8 cellular contexts compared by ENCODE assay signal in genomic region chr4:17324431-17324830, GRCh38.
DNase-seq lines count a peak whose midpoint lies in the region; ATAC-seq and TF ChIP-seq lines count a peak whose summit lies in the region.

No MANE protein-coding gene starts in this region.

- H3K4me3 ChIP-seq in coronary artery, result no peak overlapping the region

- no peaks in the 10 kb centered on the region for H3K27me3 Mint-ChIP-seq in stimulated activated naive CD8-positive, alpha-beta T cell treated with anti-CD3 and anti-CD28 coated beads, Interleukin-15, amount 100 ng/mL, for 72 hours

- peak; percentile 58 for TF ChIP-seq CTCF in coronary artery (IDR thresholded peaks at IDR 0.05)

- H3K9me3 Mint-ChIP-seq in stimulated activated naive CD8-positive, alpha-beta T cell treated with anti-CD3 and anti-CD28 coated beads, Interleukin-15, amount 100 ng/mL, for 72 hours, result peaks cover 4 to 8% of the 10 kb centered on the region in 2 donors

- no peak overlapping the region for H3K27ac Mint-ChIP-seq in stimulated activated naive CD8-positive, alpha-beta T cell treated with anti-CD3 and anti-CD28 coated beads, Interleukin-15, amount 100 ng/mL, for 72 hours

- peak; percentile 83 for DNase-seq in GM03348 (ENCODE audit: low spot score)
- DNase-seq in KG1 (lab: John Stamatoyannopoulos, UW), result peak; percentile 9
- peak in 3 of 4 experiments; percentile 2 to 29 (median 4) for DNase-seq in activated CD4-positive, CD25-positive, alpha-beta regulatory T cell (lab: John Stamatoyannopoulos, UW)
- DNase-seq in coronary artery (ENCODE audit: low spot score), result no peak
- peak; percentile 65 for DNase-seq in medulla oblongata (ENCODE audit: extremely low spot score)
- peak; percentile 32 to 45 for DNase-seq in stimulated activated naive CD8-positive, alpha-beta T cell treated with anti-CD3 and anti-CD28 coated beads, Interleukin-15, amount 100 ng/mL, for 72 hours

- peak; percentile 67 for ATAC-seq in stimulated activated naive CD8-positive, alpha-beta T cell treated with anti-CD3 and anti-CD28 coated beads, Interleukin-15, amount 100 ng/mL, for 72 hours
- ATAC-seq in GM19324 (IDR thresholded peaks at IDR 0.05; ENCODE audit: low FRiP score, unreplicated experiment), result no peak
- no peak for ATAC-seq in HG02981 (IDR thresholded peaks at IDR 0.05; ENCODE audit: unreplicated experiment)

- peaks cover 24% of the 10 kb centered on the region for H3K4me1 Mint-ChIP-seq in stimulated activated naive CD8-positive, alpha-beta T cell treated with anti-CD3 and anti-CD28 coated beads, Interleukin-15, amount 100 ng/mL, for 72 hours

- no peak overlapping the region for H3K27ac ChIP-seq in coronary artery

- H3K4me3 Mint-ChIP-seq in stimulated activated naive CD8-positive, alpha-beta T cell treated with anti-CD3 and anti-CD28 coated beads, Interleukin-15, amount 100 ng/mL, for 72 hours, result peak overlapping the region; percentile 51 to 52
